23 cellular contexts compared by ENCODE assay signal in genomic region chr11:124152770-124153407, GRCh38. TPM values are rescaled to one million over a fixed set of nuclear protein-coding genes. Genes with fewer than 3 reads are reported as not detected.
"Had no signal": no experiment of that assay in that cellular context is flagged by ENCODE, and none has a peak within 500 bp of the region (broad histone marks: within the 10 kb centered on the region; RNA-seq: fewer than 3 reads in every experiment).

No MANE protein-coding gene starts in this region.

- H3K27ac Mint-ChIP-seq: activated CD4-positive, alpha-beta memory T cell treated with anti-CD3 and anti-CD28 coated beads for 36 hours; activated CD4-positive, alpha-beta T cell treated with anti-CD3 and anti-CD28 coated beads for 36 hours; activated CD8-positive, alpha-beta memory T cell treated with anti-CD3 and anti-CD28 coated beads, Interleukin-2, amount 10 ng/mL, durations not matched to agents 7 days and 5 days; activated T-helper 2 cell treated with anti-CD3 and anti-CD28 coated beads, Interferon-gamma antibody, Interleukin-2, Interleukin-4, amounts not matched to agents 10 μg/mL and 5 μg/mL and 100 μg/mL, durations not matched to agents 14 hours and 24 hours and 36 hours; naive thymus-derived CD4-positive, alpha-beta T cell; stimulated activated naive CD8-positive, alpha-beta T cell treated with anti-CD3 and anti-CD28 coated beads, Interleukin-15, Interleukin-2, amounts not matched to agents 100 ng/mL and 50 ng/mL, for 24 hours; T-helper 17 cell had no signal

- H3K36me3 ChIP-seq: esophagus squamous epithelium, heart right ventricle had no signal

- H3K4me3 Mint-ChIP-seq: activated CD4-positive, alpha-beta memory T cell treated with anti-CD3 and anti-CD28 coated beads for 36 hours; activated CD4-positive, alpha-beta T cell treated with anti-CD3 and anti-CD28 coated beads for 36 hours; activated CD8-positive, alpha-beta memory T cell treated with anti-CD3 and anti-CD28 coated beads, Interleukin-2, amount 10 ng/mL, durations not matched to agents 7 days and 5 days; naive thymus-derived CD4-positive, alpha-beta T cell; stimulated activated naive CD8-positive, alpha-beta T cell treated with anti-CD3 and anti-CD28 coated beads, Interleukin-15, Interleukin-2, amounts not matched to agents 100 ng/mL and 50 ng/mL, for 24 hours; T-helper 17 cell had no signal

- ATAC-seq: activated CD4-positive, alpha-beta T cell treated with anti-CD3 and anti-CD28 coated beads for 36 hours; activated CD8-positive, alpha-beta memory T cell treated with anti-CD3 and anti-CD28 coated beads, Interleukin-2, amount 10 ng/mL, durations not matched to agents 7 days and 5 days; heart right ventricle; left colon; naive thymus-derived CD4-positive, alpha-beta T cell; right cardiac atrium; T-helper 17 cell had no signal

- H3K36me3 Mint-ChIP-seq: activated CD4-positive, alpha-beta memory T cell treated with anti-CD3 and anti-CD28 coated beads for 36 hours; activated CD8-positive, alpha-beta memory T cell treated with anti-CD3 and anti-CD28 coated beads, Interleukin-2, amount 10 ng/mL, durations not matched to agents 7 days and 5 days had no signal

- H3K4me1 ChIP-seq: esophagus squamous epithelium, heart right ventricle, suprapubic skin had no signal

- H3K9me3 Mint-ChIP-seq: activated CD4-positive, alpha-beta memory T cell treated with anti-CD3 and anti-CD28 coated beads for 36 hours; activated T-helper 2 cell treated with anti-CD3 and anti-CD28 coated beads, Interferon-gamma antibody, Interleukin-2, Interleukin-4, amounts not matched to agents 10 μg/mL and 5 μg/mL and 100 μg/mL, durations not matched to agents 14 hours and 24 hours and 36 hours; stimulated activated naive CD8-positive, alpha-beta T cell treated with anti-CD3 and anti-CD28 coated beads, Interleukin-15, Interleukin-2, amounts not matched to agents 100 ng/mL and 50 ng/mL, for 24 hours had no signal

- H3K4me3 ChIP-seq: esophagus squamous epithelium, heart right ventricle, lung, suprapubic skin had no signal

- H3K27me3 ChIP-seq: esophagus squamous epithelium, heart right ventricle, suprapubic skin had no signal

- H3K4me1 Mint-ChIP-seq: activated CD4-positive, alpha-beta T cell treated with anti-CD3 and anti-CD28 coated beads for 36 hours; activated CD8-positive, alpha-beta memory T cell treated with anti-CD3 and anti-CD28 coated beads, Interleukin-2, amount 10 ng/mL, durations not matched to agents 7 days and 5 days; naive thymus-derived CD4-positive, alpha-beta T cell; T-helper 17 cell had no signal

- DNase-seq: activated CD4-positive, alpha-beta memory T cell treated with anti-CD3 and anti-CD28 coated beads for 36 hours; activated CD4-positive, alpha-beta T cell treated with anti-CD3 and anti-CD28 coated beads for 36 hours; activated CD8-positive, alpha-beta memory T cell treated with anti-CD3 and anti-CD28 coated beads, Interleukin-2, amount 10 ng/mL, durations not matched to agents 7 days and 5 days; activated naive CD4-positive, alpha-beta T cell treated with anti-CD3 and anti-CD28 coated beads, Interleukin-2, amount 50 U/mL, for 16 hours; activated T-cell treated with anti-CD3 and anti-CD28 coated beads, Interleukin-2, amount 50 U/mL, for 1 hour; caudate nucleus; esophagus squamous epithelium; heart right ventricle; left colon; naive thymus-derived CD4-positive, alpha-beta T cell; nucleus accumbens; right cardiac atrium; small intestine; T-helper 17 cell; trophoblast cell had no signal

- H3K9me3 ChIP-seq: esophagus squamous epithelium, suprapubic skin had no signal

- H3K27ac ChIP-seq: esophagus squamous epithelium, heart right ventricle, suprapubic skin had no signal

RNA-seq across cellular contexts. Expression of gene OR10D3, which starts 30.3 kb away (rescaled TPM):
- total RNA-seq: activated CD4-positive, alpha-beta memory T cell treated with anti-CD3 and anti-CD28 coated beads for 36 hours; activated CD4-positive, alpha-beta T cell treated with anti-CD3 and anti-CD28 coated beads for 36 hours; activated CD8-positive, alpha-beta memory T cell treated with anti-CD3 and anti-CD28 coated beads, Interleukin-2, amount 10 ng/mL, durations not matched to agents 7 days and 5 days; activated T-helper 2 cell treated with anti-CD3 and anti-CD28 coated beads, Interferon-gamma antibody, Interleukin-2, Interleukin-4, amounts not matched to agents 10 μg/mL and 5 μg/mL and 100 μg/mL, durations not matched to agents 14 hours and 24 hours and 36 hours; astrocyte; esophagus squamous epithelium; frontal cortex; heart right ventricle; left colon; lung; naive thymus-derived CD4-positive, alpha-beta T cell; posterior vena cava; right cardiac atrium; suprapubic skin; T-helper 17 cell had no signal
- polyA plus RNA-seq: adipose tissue; heart right ventricle; lung; naive thymus-derived CD4-positive, alpha-beta T cell; right cardiac atrium; small intestine had no signal
